In the genomic region with DNA sequence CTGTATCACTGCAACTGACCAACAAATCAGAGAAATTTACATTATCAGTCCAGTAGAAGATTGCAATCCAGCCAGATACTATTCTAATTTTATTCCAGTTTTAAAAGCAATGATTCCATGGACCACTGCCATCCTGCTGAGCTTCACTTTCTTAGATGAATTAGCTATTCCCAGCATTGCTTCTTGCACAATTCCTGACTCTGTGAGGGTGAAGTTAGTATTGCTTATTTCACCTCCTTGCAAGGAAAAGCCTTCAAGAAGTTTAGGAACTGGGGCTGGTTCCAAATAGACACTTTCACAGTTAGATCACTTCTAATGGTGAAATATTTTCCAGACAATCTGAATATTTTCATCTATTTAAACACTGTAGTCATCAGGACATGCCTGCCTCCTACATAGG, we compare ENCODE assay signal across 33 cellular contexts.
A peak's percentile ranks its signal among the peaks of the same experiment; 100 is the strongest.
DNase-seq lines count a peak whose midpoint lies in the region; ATAC-seq and TF ChIP-seq lines count a peak whose summit lies in the region.
"Had no signal": no experiment of that assay in that cellular context is flagged by ENCODE, and none has a peak within 500 bp of the region (broad histone marks: within the 10 kb centered on the region; RNA-seq: fewer than 3 reads in every experiment).

No MANE protein-coding gene starts in this region.

- H3K36me3 Mint-ChIP-seq in Calu3 (ENCODE audit: insufficient read depth, unreplicated experiment): no peaks in the 10 kb centered on the region

- H3K79me2 ChIP-seq in GM23248 (ENCODE audit: insufficient read depth) (no peaks in the 10 kb centered on the region), fibroblast of lung (ENCODE audit: control insufficient read depth, insufficient read depth, low read length) (no peaks in the 10 kb centered on the region)

- H3K4me1 Mint-ChIP-seq in Calu3 (ENCODE audit: low read depth, unreplicated experiment): no peaks in the 10 kb centered on the region
- H3K4me1 Mint-ChIP-seq: activated naive CD4-positive, alpha-beta T cell treated with anti-CD3 and anti-CD28 coated beads, Interleukin-2, amount 50 U/mL, for 24 hours had no signal

- H3K9ac ChIP-seq in GM23248: no peak overlapping the region
- no peak overlapping the region for H3K9ac ChIP-seq in fibroblast of lung (ENCODE audit: insufficient read depth, low read length)
- H3K9ac ChIP-seq: BLaER1 treated with 17β-estradiol and CSF1 and Interleukin-3, amounts not matched to agents 10 nM and 100 nM had no signal

- CTCF ChIA-PET in AG04450 (lab: Charles Lee) (no interaction called here), Calu3 (lab: Charles Lee) (no interaction called here)

- no peak for ATAC-seq in esophagus mucosa
- no peak for ATAC-seq in GM18858 (IDR thresholded peaks at IDR 0.05; ENCODE audit: unreplicated experiment)
- ATAC-seq: A549, GM12878, GM23338, left lobe of liver had no signal

- H3K4me3 Mint-ChIP-seq in Calu3 (ENCODE audit: low read depth, unreplicated experiment): no peak overlapping the region
- H3K4me3 Mint-ChIP-seq: activated naive CD4-positive, alpha-beta T cell treated with anti-CD3 and anti-CD28 coated beads, Interleukin-2, amount 50 U/mL, for 24 hours; activated T-helper 1 cell treated with anti-CD3 and anti-CD28 coated beads, Interleukin-12 subunit alpha, Interleukin-12 subunit beta, Interleukin-2, Interleukin-4 antibody, amounts not matched to agents 30 ng/mL and 10 ng/mL and 1 ng/mL, durations not matched to agents 14 hours and 24 hours and 36 hours; GM23338; HFFc6 had no signal

- no peak overlapping the region for H3K27ac Mint-ChIP-seq in Calu3 (ENCODE audit: unreplicated experiment)
- H3K27ac Mint-ChIP-seq: activated naive CD4-positive, alpha-beta T cell treated with anti-CD3 and anti-CD28 coated beads, Interleukin-2, amount 50 U/mL, for 24 hours; activated T-helper 1 cell treated with anti-CD3 and anti-CD28 coated beads, Interleukin-12 subunit alpha, Interleukin-12 subunit beta, Interleukin-2, Interleukin-4 antibody, amounts not matched to agents 30 ng/mL and 10 ng/mL and 1 ng/mL, durations not matched to agents 14 hours and 24 hours and 36 hours; GM23338; HFFc6 had no signal

- in situ Hi-C loops in GM23248 (cut with MboI): no loop called here

- peaks cover 7% of the 10 kb centered on the region for H3K9me3 Mint-ChIP-seq in Calu3 (ENCODE audit: low read depth, unreplicated experiment)
- H3K9me3 Mint-ChIP-seq: activated T-helper 1 cell treated with anti-CD3 and anti-CD28 coated beads, Interleukin-12 subunit alpha, Interleukin-12 subunit beta, Interleukin-2, Interleukin-4 antibody, amounts not matched to agents 30 ng/mL and 10 ng/mL and 1 ng/mL, durations not matched to agents 14 hours and 24 hours and 36 hours; GM23338; HFFc6 had no signal

- intact Hi-C loops in Calu3 (cut with micrococcal nuclease; ENCODE audit: unreplicated experiment): no loop called here

- peaks cover 4% of the 10 kb centered on the region; the same call in 1 of the 2 replicates for H3K4me1 ChIP-seq in GM23248 (ENCODE audit: insufficient read depth)
- H3K4me1 ChIP-seq in fibroblast of lung (ENCODE audit: control insufficient read depth, extremely low read depth, insufficient read depth, low read length): no peaks in the 10 kb centered on the region
- H3K4me1 ChIP-seq: A549; BLaER1 treated with 17β-estradiol and CSF1 and Interleukin-3, amounts not matched to agents 10 nM and 100 nM; prostate gland had no signal

- H3K27me3 ChIP-seq in AG04450 (ENCODE audit: control insufficient read depth, insufficient read depth, low read length) (no peaks in the 10 kb centered on the region), GM23248 (replicated peaks; ENCODE audit: insufficient read depth) (no peaks in the 10 kb centered on the region), fibroblast of lung (ENCODE audit: control insufficient read depth, insufficient read depth, low read length) (no peaks in the 10 kb centered on the region)
- H3K27me3 ChIP-seq: BLaER1 treated with 17β-estradiol and CSF1 and Interleukin-3, amounts not matched to agents 10 nM and 100 nM; stomach had no signal

- H3K36me3 ChIP-seq in GM23248 (ENCODE audit: low read depth) (no peaks in the 10 kb centered on the region), fibroblast of lung (ENCODE audit: control insufficient read depth, insufficient read depth, low read length) (no peaks in the 10 kb centered on the region)
- H3K36me3 ChIP-seq: BLaER1 treated with 17β-estradiol and CSF1 and Interleukin-3, amounts not matched to agents 10 nM and 100 nM; prostate gland; stomach had no signal

- H3K4me2 ChIP-seq in GM23248 (ENCODE audit: unreplicated experiment) (no peak overlapping the region), fibroblast of lung (ENCODE audit: extremely low read depth, insufficient read depth, low read length) (no peak overlapping the region)
- H3K4me2 ChIP-seq: A549; BLaER1 treated with 17β-estradiol and CSF1 and Interleukin-3, amounts not matched to agents 10 nM and 100 nM; GM23338 had no signal

- H4K20me1 ChIP-seq in GM23248 (ENCODE audit: insufficient read depth) (no peaks in the 10 kb centered on the region), fibroblast of lung (ENCODE audit: control insufficient read depth, extremely low read depth, insufficient read depth, low read length) (no peaks in the 10 kb centered on the region)
- H4K20me1 ChIP-seq: BLaER1 treated with 17β-estradiol and CSF1 and Interleukin-3, amounts not matched to agents 10 nM and 100 nM had no signal

- no TSS peak for BruUV-seq in Calu3 (replicated peaks; lab: Mats Ljungman, UMichigan)

- POLR2A ChIA-PET in AG04450 (lab: Yijun Ruan, JAX): no interaction called here

- H3K4me3 ChIP-seq in AG04450 (ENCODE audit: low read depth, low read length): no peak overlapping the region
- no peak overlapping the region for H3K4me3 ChIP-seq in GM23248
- H3K4me3 ChIP-seq in fibroblast of lung (replicated peaks in 1 of 4; ENCODE audit: control extremely low read depth in 1 of 4, insufficient read depth in 1 of 4, low read depth in 3 of 4, low read length in 4 of 4): no peak overlapping the region
- H3K4me3 ChIP-seq: A549; BLaER1 treated with 17β-estradiol and CSF1 and Interleukin-3, amounts not matched to agents 10 nM and 100 nM; GM12878; GM23338; prostate gland; SK-N-MC; stomach had no signal

- H3K9me2 ChIP-seq in GM23248 (ENCODE audit: insufficient read depth): no peaks in the 10 kb centered on the region

- no peaks in the 10 kb centered on the region for H3K9me3 ChIP-seq in AG04450 (ENCODE audit: control insufficient read depth, insufficient read depth, low read length)
- H3K9me3 ChIP-seq in GM23248 (ENCODE audit: low read depth): no peaks in the 10 kb centered on the region
- no peaks in the 10 kb centered on the region for H3K9me3 ChIP-seq in fibroblast of lung (ENCODE audit: control insufficient read depth, insufficient read depth, low read depth, low read length)
- H3K9me3 ChIP-seq: A549; BLaER1 treated with 17β-estradiol and CSF1 and Interleukin-3, amounts not matched to agents 10 nM and 100 nM; prostate gland; stomach had no signal

- TF ChIP-seq CTCF in AG04450 (IDR thresholded peaks at IDR 0.05; ENCODE audit: low read depth, low read length) (no peak), fibroblast of lung (conservative IDR thresholded peaks at IDR 0.05 in 1 of 2, IDR thresholded peaks at IDR 0.05 in 1 of 2; ENCODE audit: low read depth in 1 of 2, low read length in 2 of 2) (no peak), Calu3 (IDR thresholded peaks at IDR 0.05; ENCODE audit: unreplicated experiment) (no peak)

- H3K27me3 Mint-ChIP-seq in Calu3 (ENCODE audit: unreplicated experiment): no peaks in the 10 kb centered on the region

- H3K27ac ChIP-seq in AG04450 (ENCODE audit: low read depth, low read length) (no peak overlapping the region), GM23248 (no peak overlapping the region), fibroblast of lung (ENCODE audit: insufficient read depth, low read length) (no peak overlapping the region)
- H3K27ac ChIP-seq: A549; BLaER1 treated with 17β-estradiol and CSF1 and Interleukin-3, amounts not matched to agents 10 nM and 100 nM; HL-60; prostate gland; RWPE1; SK-N-MC had no signal

- H2AFZ ChIP-seq in GM23248: no peak overlapping the region
- H2AFZ ChIP-seq in fibroblast of lung (ENCODE audit: low read length): no peak overlapping the region
- H2AFZ ChIP-seq: GM23338 had no signal

- no peaks in the 10 kb centered on the region for H3F3A ChIP-seq in GM23248 (ENCODE audit: insufficient read depth)

- peak; percentile 18 for DNase-seq in AG04450 (ENCODE audit: low read depth, low spot score)
- peak; percentile 71 for DNase-seq in GM23248
- peak; percentile 70 to 73 for DNase-seq in fibroblast of lung (ENCODE audit: low read depth in 2 of 2)
- peak; percentile 19 for DNase-seq in renal cortical epithelial cell (ENCODE audit: low read depth)
- DNase-seq in NCI-H2227 (lab: John Stamatoyannopoulos, UW; ENCODE audit: unreplicated experiment): no peak
- DNase-seq in Calu3: no peak
- DNase-seq: activated CD4-positive, alpha-beta T cell treated with anti-CD3 and anti-CD28 coated beads, Interleukin-2, amount 50 U/mL, for 4 hours; activated CD4-positive, CD25-positive, alpha-beta regulatory T cell; central memory CD4-positive, alpha-beta T cell; DMS79 treated with DMSO at 0.1 percent for 48 hours; foreskin melanocyte; HFFc6; Karpas-422; NCI-H1436 treated with DMSO at 0.1 percent for 48 hours; NCI-H2107; NCI-H446 treated with DMSO at 0.1 percent for 48 hours; NCI-H82; stimulated activated CD4-positive, alpha-beta T cell treated with anti-CD3 and anti-CD28 coated beads, Interleukin-2, amount 100 ng/mL, for 24 hours; stomach; trophoblast cell had no signal

Comparison
In these comparisons a context has a peak if more than half of its experiments do, and no peak if none do; other contexts are left out.
1. DNase-seq: peak in AG04450 (single experiment), GM23248 (single experiment), fibroblast of lung (2 of 2) and renal cortical epithelial cell (single experiment); none in NCI-H2227 (single experiment) and Calu3 (single experiment).